ENCODE assay signal across 13 cellular contexts in the genomic region with DNA sequence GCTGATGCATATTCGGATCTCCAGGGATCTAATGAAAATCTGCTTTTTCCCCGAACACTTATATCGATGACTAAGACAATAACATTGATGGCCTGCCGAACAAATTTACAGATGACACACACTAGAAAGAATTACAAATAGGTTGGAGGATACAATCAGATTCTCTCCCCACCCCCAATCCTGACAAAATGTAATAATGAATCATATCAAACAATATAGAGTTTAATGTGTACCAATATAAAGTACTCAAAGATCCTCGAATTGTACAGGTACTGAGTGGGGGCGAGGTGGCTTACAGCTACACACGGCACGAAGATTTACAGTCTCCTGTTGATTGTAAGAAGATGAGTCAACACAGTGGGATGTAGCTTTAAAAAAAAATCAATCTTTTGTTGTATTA.
DNase-seq lines count a peak whose midpoint lies in the region; ATAC-seq and TF ChIP-seq lines count a peak whose summit lies in the region.
"Had no signal": no experiment of that assay in that cellular context is flagged by ENCODE, and none has a peak within 500 bp of the region (broad histone marks: within the 10 kb centered on the region; RNA-seq: fewer than 3 reads in every experiment).

No MANE protein-coding gene starts in this region.

- TF ChIP-seq EP300 in SK-N-SH (IDR thresholded peaks at IDR 0.05; ENCODE audit: borderline replicate concordance in 1 of 2, low read depth in 1 of 2, low read length in 1 of 2): no peak

- no peak for TF ChIP-seq RAD21 in SK-N-SH (IDR thresholded peaks at IDR 0.05; ENCODE audit: low read length)

- H3K9ac ChIP-seq in SK-N-SH: no peak overlapping the region
- H3K9ac ChIP-seq: BLaER1 treated with 17β-estradiol and CSF1 and Interleukin-3, amounts not matched to agents 10 nM and 100 nM had no signal

- no peaks in the 10 kb centered on the region for H3K36me3 ChIP-seq in SK-N-SH (replicated peaks in 1 of 2; ENCODE audit: control insufficient read depth in 1 of 2, insufficient read depth in 2 of 2, low read length in 1 of 2)
- H3K36me3 ChIP-seq: Peyer's patch had no signal

- H3K27me3 ChIP-seq in SK-N-SH (ENCODE audit: insufficient read depth): no peaks in the 10 kb centered on the region
- H3K27me3 ChIP-seq: BLaER1 treated with 17β-estradiol and CSF1 and Interleukin-3, amounts not matched to agents 10 nM and 100 nM; Peyer's patch had no signal

- peak overlapping the region; percentile 22; the same call in 1 of the 2 replicates for H2AFZ ChIP-seq in SK-N-SH (ENCODE audit: low read depth)

- ATAC-seq in HG02970 (IDR thresholded peaks at IDR 0.05; ENCODE audit: low FRiP score, unreplicated experiment): no peak

- no peaks in the 10 kb centered on the region for H3F3A ChIP-seq in SK-N-SH (replicated peaks; ENCODE audit: insufficient read depth)

- WGBS in SK-N-SH (ENCODE audit: low lambda C conversion rate): 53% methylated on average over 8 of the region's 8 CpGs

- H3K4me2 ChIP-seq in SK-N-SH: no peak overlapping the region
- H3K4me2 ChIP-seq: BLaER1 treated with 17β-estradiol and CSF1 and Interleukin-3, amounts not matched to agents 10 nM and 100 nM had no signal

- POLR2A ChIA-PET in SK-N-SH (lab: Yijun Ruan, JAX): no interaction called here

- H4K20me1 ChIP-seq in SK-N-SH (ENCODE audit: insufficient read depth): no peaks in the 10 kb centered on the region
- H4K20me1 ChIP-seq: BLaER1 treated with 17β-estradiol and CSF1 and Interleukin-3, amounts not matched to agents 10 nM and 100 nM had no signal

- CTCF ChIA-PET in SK-N-SH (lab: Yijun Ruan, JAX): interaction anchor here (1.3 kb wide), 1 partner anchor 11 kb away, joined by 6 read pairs; no protein-coding TSS in a partner anchor

- no peaks in the 10 kb centered on the region for H3K9me3 ChIP-seq in SK-N-SH
- H3K9me3 ChIP-seq: Peyer's patch had no signal

- no peak overlapping the region for H3K4me3 ChIP-seq in SK-N-SH (ENCODE audit: low read depth in 2 of 2, low read length in 1 of 2)
- H3K4me3 ChIP-seq: BLaER1 treated with 17β-estradiol and CSF1 and Interleukin-3, amounts not matched to agents 10 nM and 100 nM; Peyer's patch had no signal

- H3K79me2 ChIP-seq in SK-N-SH (ENCODE audit: insufficient read depth): no peaks in the 10 kb centered on the region

- peak; percentile 11 for DNase-seq in A172 (ENCODE audit: low spot score)
- peak; percentile 34 for DNase-seq in HT1080 (ENCODE audit: low read depth)
- no peak for DNase-seq in SK-N-SH
- DNase-seq in epithelial cell of prostate (ENCODE audit: low read depth, low spot score): no peak
- no peak for DNase-seq in SW480 (ENCODE audit: low spot score)
- no peak for DNase-seq in UCSD-AML1 (lab: John Stamatoyannopoulos, UW; ENCODE audit: unreplicated experiment)
- DNase-seq in NCI-H187 treated with DMSO at 0.1 percent for 48 hours (lab: John Stamatoyannopoulos, UW): no peak
- DNase-seq: CD8-positive, alpha-beta memory T cell; MV-4-11; NCI-H2029 treated with DMSO at 0.1 percent for 48 hours; Peyer's patch had no signal

- peak overlapping the region in 1 of 2 experiments; percentile 1; a peak in 1 of 4 replicates for H3K27ac ChIP-seq in SK-N-SH (ENCODE audit: low read depth in 2 of 2, low read length in 1 of 2)
- peak overlapping the region; percentile 45 for H3K27ac ChIP-seq in epithelial cell of prostate
- H3K27ac ChIP-seq: BLaER1 treated with 17β-estradiol and CSF1 and Interleukin-3, amounts not matched to agents 10 nM and 100 nM; Peyer's patch had no signal

- TF ChIP-seq CTCF in SK-N-SH (IDR thresholded peaks at IDR 0.05): no peak

- H3K9me2 ChIP-seq in SK-N-SH: no peaks in the 10 kb centered on the region

- no peaks in the 10 kb centered on the region for H3K4me1 ChIP-seq in SK-N-SH (ENCODE audit: control insufficient read depth in 1 of 2, insufficient read depth in 2 of 2, low read depth in 1 of 2, low read length in 1 of 2)
- H3K4me1 ChIP-seq: BLaER1 treated with 17β-estradiol and CSF1 and Interleukin-3, amounts not matched to agents 10 nM and 100 nM; Peyer's patch had no signal

TF ChIP-seq in SK-N-SH, 30 proteins besides CTCF, POLR2A, EP300 and RAD21:
- peak; percentile 38; the same call in 1 of the 2 replicates for TF ChIP-seq FOSL2 (IDR thresholded peaks at IDR 0.05; ENCODE audit: borderline replicate concordance, low read depth)
- no peak for TF ChIP-seq MXI1 (IDR thresholded peaks at IDR 0.05; ENCODE audit: low read depth, low read length)
- TF ChIP-seq, protein P1, sequence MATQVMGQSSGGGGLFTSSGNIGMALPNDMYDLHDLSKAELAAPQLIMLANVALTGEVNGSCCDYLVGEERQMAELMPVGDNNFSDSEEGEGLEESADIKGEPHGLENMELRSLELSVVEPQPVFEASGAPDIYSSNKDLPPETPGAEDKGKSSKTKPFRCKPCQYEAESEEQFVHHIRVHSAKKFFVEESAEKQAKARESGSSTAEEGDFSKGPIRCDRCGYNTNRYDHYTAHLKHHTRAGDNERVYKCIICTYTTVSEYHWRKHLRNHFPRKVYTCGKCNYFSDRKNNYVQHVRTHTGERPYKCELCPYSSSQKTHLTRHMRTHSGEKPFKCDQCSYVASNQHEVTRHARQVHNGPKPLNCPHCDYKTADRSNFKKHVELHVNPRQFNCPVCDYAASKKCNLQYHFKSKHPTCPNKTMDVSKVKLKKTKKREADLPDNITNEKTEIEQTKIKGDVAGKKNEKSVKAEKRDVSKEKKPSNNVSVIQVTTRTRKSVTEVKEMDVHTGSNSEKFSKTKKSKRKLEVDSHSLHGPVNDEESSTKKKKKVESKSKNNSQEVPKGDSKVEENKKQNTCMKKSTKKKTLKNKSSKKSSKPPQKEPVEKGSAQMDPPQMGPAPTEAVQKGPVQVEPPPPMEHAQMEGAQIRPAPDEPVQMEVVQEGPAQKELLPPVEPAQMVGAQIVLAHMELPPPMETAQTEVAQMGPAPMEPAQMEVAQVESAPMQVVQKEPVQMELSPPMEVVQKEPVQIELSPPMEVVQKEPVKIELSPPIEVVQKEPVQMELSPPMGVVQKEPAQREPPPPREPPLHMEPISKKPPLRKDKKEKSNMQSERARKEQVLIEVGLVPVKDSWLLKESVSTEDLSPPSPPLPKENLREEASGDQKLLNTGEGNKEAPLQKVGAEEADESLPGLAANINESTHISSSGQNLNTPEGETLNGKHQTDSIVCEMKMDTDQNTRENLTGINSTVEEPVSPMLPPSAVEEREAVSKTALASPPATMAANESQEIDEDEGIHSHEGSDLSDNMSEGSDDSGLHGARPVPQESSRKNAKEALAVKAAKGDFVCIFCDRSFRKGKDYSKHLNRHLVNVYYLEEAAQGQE (IDR thresholded peaks at IDR 0.05; ENCODE audit: low read depth, low read length): no peak
- no peak for TF ChIP-seq NRF1 (IDR thresholded peaks at IDR 0.05; ENCODE audit: low read depth, low read length)
- TF ChIP-seq, protein P2, sequence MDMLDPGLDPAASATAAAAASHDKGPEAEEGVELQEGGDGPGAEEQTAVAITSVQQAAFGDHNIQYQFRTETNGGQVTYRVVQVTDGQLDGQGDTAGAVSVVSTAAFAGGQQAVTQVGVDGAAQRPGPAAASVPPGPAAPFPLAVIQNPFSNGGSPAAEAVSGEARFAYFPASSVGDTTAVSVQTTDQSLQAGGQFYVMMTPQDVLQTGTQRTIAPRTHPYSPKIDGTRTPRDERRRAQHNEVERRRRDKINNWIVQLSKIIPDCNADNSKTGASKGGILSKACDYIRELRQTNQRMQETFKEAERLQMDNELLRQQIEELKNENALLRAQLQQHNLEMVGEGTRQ (IDR thresholded peaks at IDR 0.05; ENCODE audit: borderline replicate concordance, low read depth, low read length): no peak
- TF ChIP-seq, protein P3, sequence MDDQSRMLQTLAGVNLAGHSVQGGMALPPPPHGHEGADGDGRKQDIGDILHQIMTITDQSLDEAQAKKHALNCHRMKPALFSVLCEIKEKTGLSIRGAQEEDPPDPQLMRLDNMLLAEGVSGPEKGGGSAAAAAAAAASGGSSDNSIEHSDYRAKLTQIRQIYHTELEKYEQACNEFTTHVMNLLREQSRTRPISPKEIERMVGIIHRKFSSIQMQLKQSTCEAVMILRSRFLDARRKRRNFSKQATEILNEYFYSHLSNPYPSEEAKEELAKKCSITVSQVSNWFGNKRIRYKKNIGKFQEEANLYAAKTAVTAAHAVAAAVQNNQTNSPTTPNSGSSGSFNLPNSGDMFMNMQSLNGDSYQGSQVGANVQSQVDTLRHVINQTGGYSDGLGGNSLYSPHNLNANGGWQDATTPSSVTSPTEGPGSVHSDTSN (IDR thresholded peaks at IDR 0.05): peak; percentile 51
- TF ChIP-seq TEAD4 (IDR thresholded peaks at IDR 0.05; ENCODE audit: borderline replicate concordance, insufficient read depth): no peak
- no peak for TF ChIP-seq FOXJ3 (CRISPR knock-in tag; IDR thresholded peaks at IDR 0.05)
- peak; percentile 71 for TF ChIP-seq JUND (IDR thresholded peaks at IDR 0.05)
- TF ChIP-seq RFX5 (IDR thresholded peaks at IDR 0.05; ENCODE audit: low read length): no peak
- TF ChIP-seq NFIC (IDR thresholded peaks at IDR 0.05; ENCODE audit: borderline replicate concordance): no peak
- 0 out of 2 replicates have a peak, but pooled peaks have one; percentile 34 for TF ChIP-seq TCF12 (IDR thresholded peaks at IDR 0.05)

Comparison
In these comparisons a context has a peak if more than half of its experiments do, and no peak if none do; other contexts are left out.
1. DNase-seq: peak in A172 (single experiment) and HT1080 (single experiment); none in SK-N-SH (single experiment), epithelial cell of prostate (single experiment), SW480 (single experiment), UCSD-AML1 (single experiment) and NCI-H187 treated with DMSO at 0.1 percent for 48 hours (single experiment).